ENCODE assay signal across 8 cellular contexts in genomic region chr12:121578230-121579189, GRCh38. TPM values are rescaled to one million over a fixed set of nuclear protein-coding genes. Genes with fewer than 3 reads are reported as not detected.
DNase-seq lines count a peak whose midpoint lies in the region; ATAC-seq and TF ChIP-seq lines count a peak whose summit lies in the region.

No MANE protein-coding gene starts in this region.

- H3K27ac ChIP-seq in SK-N-SH (ENCODE audit: low read depth in 2 of 2, low read length in 1 of 2), result peak overlapping the region; percentile 90 to 98

- H3K27ac Mint-ChIP-seq in activated naive CD4-positive, alpha-beta T cell treated with anti-CD3 and anti-CD28 coated beads for 36 hours, result no peak overlapping the region

- H3F3A ChIP-seq in SK-N-SH (replicated peaks; ENCODE audit: insufficient read depth), result peaks cover 41% of the 10 kb centered on the region

- intact Hi-C loops in activated naive CD4-positive, alpha-beta T cell treated with anti-CD3 and anti-CD28 coated beads for 36 hours (cut with micrococcal nuclease), result no loop called here
- intact Hi-C loops in head of caudate nucleus (cut with DNase I) (no loop called here), posterior vena cava (cut with DNase I) (loop anchor here (1.0 to 5.0 kb wide), 2 partner anchors 26 to 49 kb away; partner anchors contain the start of gene ORAI1 (in 1 of the 2))

- H3K9me3 ChIP-seq in SK-N-SH, result no peaks in the 10 kb centered on the region

- H3K4me3 Mint-ChIP-seq in activated naive CD4-positive, alpha-beta T cell treated with anti-CD3 and anti-CD28 coated beads for 36 hours, result peak overlapping the region; percentile 90

- peaks cover 25 to 32% of the 10 kb centered on the region in 2 experiments; a peak in 3 of 4 replicates for H3K4me1 ChIP-seq in SK-N-SH (ENCODE audit: control insufficient read depth in 1 of 2, insufficient read depth in 2 of 2, low read depth in 1 of 2, low read length in 1 of 2)

- no peaks in the 10 kb centered on the region for H3K9me3 Mint-ChIP-seq in activated naive CD4-positive, alpha-beta T cell treated with anti-CD3 and anti-CD28 coated beads for 36 hours

- peak overlapping the region; percentile 64 to 87 for H3K4me3 ChIP-seq in SK-N-SH (ENCODE audit: low read depth in 2 of 2, low read length in 1 of 2)

- H3K36me3 Mint-ChIP-seq in activated naive CD4-positive, alpha-beta T cell treated with anti-CD3 and anti-CD28 coated beads for 36 hours (ENCODE audit: low read depth), result peaks cover 6% of the 10 kb centered on the region

- H3K4me1 Mint-ChIP-seq in activated naive CD4-positive, alpha-beta T cell treated with anti-CD3 and anti-CD28 coated beads for 36 hours (ENCODE audit: low read depth), result peaks cover 16% of the 10 kb centered on the region

- TF ChIP-seq CTCF in SK-N-SH (IDR thresholded peaks at IDR 0.05), result no peak

- no peaks in the 10 kb centered on the region for H3K27me3 Mint-ChIP-seq in activated naive CD4-positive, alpha-beta T cell treated with anti-CD3 and anti-CD28 coated beads for 36 hours (ENCODE audit: low read depth)

- no peaks in the 10 kb centered on the region for H4K20me1 ChIP-seq in SK-N-SH (ENCODE audit: insufficient read depth)

- CTCF ChIA-PET in SK-N-SH (lab: Yijun Ruan, JAX), result interaction anchor here (0.8 to 5.0 kb wide), 4 partner anchors 25 to 90 kb away, joined by 3 to 30 read pairs (median 18); partner anchors contain the start of gene ORAI1
- CTCF ChIA-PET in activated naive CD4-positive, alpha-beta T cell treated with anti-CD3 and anti-CD28 coated beads for 36 hours (lab: Charles Lee), result interaction anchor here (0.6 to 1.9 kb wide), 11 partner anchors 10 to 217 kb away, joined by 3 to 6 read pairs (median 3); partner anchors contain the start of gene ORAI1

- 84% methylated on average over 26 of the region's 77 CpGs for whole genome bisulfite sequencing in SK-N-SH (ENCODE audit: low lambda C conversion rate)

- TF ChIP-seq RAD21 in SK-N-SH (IDR thresholded peaks at IDR 0.05; ENCODE audit: low read length), result no peak

- ATAC-seq in SK-N-SH treated with all-trans-retinoic acid at 6 μM for 48 hours, result no peak

- no peaks in the 10 kb centered on the region for H3K9me2 ChIP-seq in SK-N-SH

- H3K27me3 ChIP-seq in SK-N-SH (ENCODE audit: insufficient read depth), result no peaks in the 10 kb centered on the region

- TF ChIP-seq EP300 in SK-N-SH (IDR thresholded peaks at IDR 0.05; ENCODE audit: borderline replicate concordance in 1 of 2, low read depth in 1 of 2, low read length in 1 of 2), result no peak

- peak overlapping the region; percentile 91 for H3K9ac ChIP-seq in SK-N-SH

- DNase-seq in SK-N-SH (peak; percentile 37), head of caudate nucleus (peak in 32 of 42 donors; percentile 28 to 65 (median 50)), posterior vena cava (ENCODE audit: low spot score) (peak; percentile 83), glomerular visceral epithelial cell (ENCODE audit: extremely low spot score) (no peak), globus pallidus (ENCODE audit: low spot score) (no peak), Ammon's horn (ENCODE audit: low spot score) (no peak)
- DNase-seq in activated naive CD4-positive, alpha-beta T cell treated with anti-CD3 and anti-CD28 coated beads for 36 hours, result no peak

- POLR2A ChIA-PET in SK-N-SH (lab: Yijun Ruan, JAX), result interaction anchor here (0.6 to 1.4 kb wide), 2 partner anchors 41 to 161 kb away, joined by 5 to 6 read pairs; no protein-coding TSS in a partner anchor

- H3K36me3 ChIP-seq in SK-N-SH (replicated peaks in 1 of 2; ENCODE audit: control insufficient read depth in 1 of 2, insufficient read depth in 2 of 2, low read length in 1 of 2), result peaks cover 17 to 19% of the 10 kb centered on the region in 2 experiments

- H2AFZ ChIP-seq in SK-N-SH (ENCODE audit: low read depth), result peak overlapping the region; percentile 93; the same call in 1 of the 2 replicates

- peaks cover 19% of the 10 kb centered on the region for H3K79me2 ChIP-seq in SK-N-SH (ENCODE audit: insufficient read depth)

- peak overlapping the region; percentile 96 for H3K4me2 ChIP-seq in SK-N-SH

TF ChIP-seq in SK-N-SH, 30 proteins besides CTCF, POLR2A, EP300 and RAD21:
- TF ChIP-seq RFX5 (IDR thresholded peaks at IDR 0.05; ENCODE audit: low read length), result no peak
- no peak for TF ChIP-seq GATA2 (CRISPR knock-in tag; IDR thresholded peaks at IDR 0.05)
- no peak for TF ChIP-seq NFIC (IDR thresholded peaks at IDR 0.05; ENCODE audit: borderline replicate concordance)
- TF ChIP-seq FOXJ3 (CRISPR knock-in tag; IDR thresholded peaks at IDR 0.05), result no peak
- TF ChIP-seq TAF1 (IDR thresholded peaks at IDR 0.05; ENCODE audit: borderline replicate concordance, low read depth, low read length), result no peak
- no peak for TF ChIP-seq EZH2phosphoT487 (IDR thresholded peaks at IDR 0.05; ENCODE audit: borderline replicate concordance, low read depth)
- no peak for TF ChIP-seq PBX3 (IDR thresholded peaks at IDR 0.05)

TF ChIP-seq in SK-N-SH treated with all-trans-retinoic acid at 6 μM for 48 hours, 23 proteins besides CTCF, POLR2A, EP300 and RAD21 (continues in another document):
- no peak for TF ChIP-seq ZC3H10 (CRISPR knock-in tag; IDR thresholded peaks at IDR 0.05)
- no peak for TF ChIP-seq OSR1 (CRISPR knock-in tag; IDR thresholded peaks at IDR 0.05)
- no peak for TF ChIP-seq PPARA (CRISPR knock-in tag; IDR thresholded peaks at IDR 0.05; ENCODE audit: borderline replicate concordance)
- no peak for TF ChIP-seq CSRNP3 (CRISPR knock-in tag; IDR thresholded peaks at IDR 0.05)
- no peak for TF ChIP-seq ZFP30 (CRISPR knock-in tag; IDR thresholded peaks at IDR 0.05)
- TF ChIP-seq GLIS3 (CRISPR knock-in tag; IDR thresholded peaks at IDR 0.05), result no peak
- TF ChIP-seq TSHZ2 (CRISPR knock-in tag; IDR thresholded peaks at IDR 0.05), result no peak
- no peak for TF ChIP-seq TOX (CRISPR knock-in tag; IDR thresholded peaks at IDR 0.05; ENCODE audit: borderline replicate concordance)
- TF ChIP-seq BACH2 (CRISPR knock-in tag; IDR thresholded peaks at IDR 0.05; ENCODE audit: borderline replicate concordance), result no peak
- no peak for TF ChIP-seq POU6F1 (CRISPR knock-in tag; IDR thresholded peaks at IDR 0.05; ENCODE audit: borderline replicate concordance, low read depth)
- TF ChIP-seq SNAI2 (CRISPR knock-in tag; IDR thresholded peaks at IDR 0.05), result no peak
- TF ChIP-seq CSDC2 (CRISPR knock-in tag; IDR thresholded peaks at IDR 0.05), result no peak

RNA-seq across cellular contexts. Expression of gene KDM2B, which starts 2.3 kb away (rescaled TPM):
- 9.6 and 11.5 TPM in 2 replicates for polyA plus RNA-seq in SK-N-SH (2012; rRNA removed)
- polyA plus RNA-seq in SK-N-SH (2012; cell fraction: cytosol; rRNA removed), result 8.2 and 11.0 TPM in 2 replicates
- polyA plus RNA-seq in SK-N-SH (2012; cell fraction: nucleus; rRNA removed), result 25.9 and 32.9 TPM in 2 replicates
- 10 to 100 TPM; 22.7 to 23.8 TPM for total RNA-seq in activated naive CD4-positive, alpha-beta T cell treated with anti-CD3 and anti-CD28 coated beads for 36 hours
- total RNA-seq in posterior vena cava, result 10 to 100 TPM; 14.6 to 15.6 TPM

RNA-seq across cellular contexts. Expression of gene ORAI1, which starts 47.8 kb away (rescaled TPM):
- 13.2 and 16.6 TPM in 2 replicates for polyA plus RNA-seq in SK-N-SH (2012; rRNA removed)
- polyA plus RNA-seq in SK-N-SH (2012; cell fraction: cytosol; rRNA removed), result 6.8 and 12.5 TPM in 2 replicates
- 6.0 and 6.1 TPM in 2 replicates for polyA plus RNA-seq in SK-N-SH (2012; cell fraction: nucleus; rRNA removed)
- total RNA-seq in activated naive CD4-positive, alpha-beta T cell treated with anti-CD3 and anti-CD28 coated beads for 36 hours, result 10 to 100 TPM; 21.1 to 21.8 TPM
- 10 to 100 TPM; 10.5 to 13.1 TPM for total RNA-seq in posterior vena cava

Comparison
In these comparisons a context has a peak if more than half of its experiments do, and no peak if none do; other contexts are left out.
1. DNase-seq: peak in SK-N-SH (single experiment), head of caudate nucleus (32 of 42) and posterior vena cava (single experiment); none in activated naive CD4-positive, alpha-beta T cell treated with anti-CD3 and anti-CD28 coated beads for 36 hours (single experiment), glomerular visceral epithelial cell (single experiment), globus pallidus (single experiment) and Ammon's horn (single experiment).
2. intact Hi-C loops: an anchor here in posterior vena cava (1.0 to 5.0 kb wide); none called in activated naive CD4-positive, alpha-beta T cell treated with anti-CD3 and anti-CD28 coated beads for 36 hours and head of caudate nucleus.